ENCODE assay signal across 21 cellular contexts in genomic region chr7:115516341-115516740, GRCh38.
DNase-seq lines count a peak whose midpoint lies in the region; ATAC-seq and TF ChIP-seq lines count a peak whose summit lies in the region.
"Had no signal": no experiment of that assay in that cellular context is flagged by ENCODE, and none has a peak within 500 bp of the region (broad histone marks: within the 10 kb centered on the region; RNA-seq: fewer than 3 reads in every experiment).

No MANE protein-coding gene starts in this region.

- H3K27ac Mint-ChIP-seq in naive thymus-derived CD4-positive, alpha-beta T cell = no peak overlapping the region
- H3K27ac Mint-ChIP-seq: B cell, H9, HFFc6 had no signal

- TF ChIP-seq CTCF in A673 (conservative IDR thresholded peaks at IDR 0.05; ENCODE audit: low read depth, low read length) (no peak), choroid plexus epithelial cell (conservative IDR thresholded peaks at IDR 0.05; ENCODE audit: low read depth, low read length) (no peak), tibial artery (IDR thresholded peaks at IDR 0.05) (no peak)

- no peak overlapping the region for H2AFZ ChIP-seq in mesenchymal stem cell (ENCODE audit: low read depth, low read length)
- H2AFZ ChIP-seq: GM23248 had no signal

- POLR2A ChIA-PET in A673 (lab: Charles Lee; ENCODE audit: low non-redundant PET) = no interaction called here
- POLR2A ChIA-PET in naive thymus-derived CD4-positive, alpha-beta T cell (lab: Charles Lee) = no interaction called here

- no peak overlapping the region for H3K23ac ChIP-seq in mesenchymal stem cell (ENCODE audit: low read length in 2 of 2)

- H3K9me3 Mint-ChIP-seq in naive thymus-derived CD4-positive, alpha-beta T cell = peaks cover 0 to 3% (median 0%) of the 10 kb centered on the region in 11 donors

- H2BK120ac ChIP-seq in mesenchymal stem cell (ENCODE audit: low read depth, low read length) = no peak overlapping the region

- H3K4ac ChIP-seq in mesenchymal stem cell (ENCODE audit: low read depth in 1 of 2, low read length in 2 of 2) = no peak overlapping the region

- no peak overlapping the region for H2BK15ac ChIP-seq in mesenchymal stem cell (ENCODE audit: low read depth, poor library complexity, severe bottlenecking)

- no TSS peak for BruUV-seq in A673 (replicated peaks; lab: Mats Ljungman, UMichigan)

- no peaks in the 10 kb centered on the region for H3K36me3 ChIP-seq in A673 (ENCODE audit: insufficient read depth, low read length, poor library complexity, severe bottlenecking)
- H3K36me3 ChIP-seq in mesenchymal stem cell (ENCODE audit: control insufficient read depth in 1 of 2, insufficient read depth in 2 of 2, low read depth in 1 of 2, low read length in 2 of 2) = no peaks in the 10 kb centered on the region
- no peaks in the 10 kb centered on the region for H3K36me3 ChIP-seq in naive thymus-derived CD4-positive, alpha-beta T cell (ENCODE audit: control insufficient read depth in 2 of 3, insufficient read depth in 3 of 3, low read length in 3 of 3)
- H3K36me3 ChIP-seq in tibial artery = no peaks in the 10 kb centered on the region
- H3K36me3 ChIP-seq: MG63, Peyer's patch had no signal

- CTCF ChIA-PET in A673 (lab: Charles Lee) = no interaction called here
- CTCF ChIA-PET in naive thymus-derived CD4-positive, alpha-beta T cell (lab: Charles Lee) = no interaction called here

- H3K4me1 Mint-ChIP-seq in naive thymus-derived CD4-positive, alpha-beta T cell = no peaks in the 10 kb centered on the region
- H3K4me1 Mint-ChIP-seq: B cell had no signal

- H3K36me3 Mint-ChIP-seq in naive thymus-derived CD4-positive, alpha-beta T cell = no peaks in the 10 kb centered on the region

- ATAC-seq in naive thymus-derived CD4-positive, alpha-beta T cell = no peak
- no peak for ATAC-seq in HG03565 (IDR thresholded peaks at IDR 0.05; ENCODE audit: unreplicated experiment)

- H2BK5ac ChIP-seq in mesenchymal stem cell (ENCODE audit: low read depth, low read length, poor library complexity, severe bottlenecking) = no peak overlapping the region

- H2AK5ac ChIP-seq in mesenchymal stem cell (ENCODE audit: low read length, severe bottlenecking) = no peak overlapping the region

- H3K4me3 ChIP-seq in A673 (ENCODE audit: low read depth, low read length, poor library complexity, severe bottlenecking) (no peak overlapping the region), choroid plexus epithelial cell (ENCODE audit: low read depth, low read length) (no peak overlapping the region), mesenchymal stem cell (ENCODE audit: insufficient read depth in 1 of 2, low read depth in 1 of 2, low read length in 2 of 2) (no peak overlapping the region), tibial artery (no peak overlapping the region)
- H3K4me3 ChIP-seq in naive thymus-derived CD4-positive, alpha-beta T cell (ENCODE audit: low read length) = no peak overlapping the region
- H3K4me3 ChIP-seq: GM23248, MG63, Peyer's patch had no signal

- H4K91ac ChIP-seq in mesenchymal stem cell (ENCODE audit: low read length) = no peak overlapping the region

- H3K4me3 Mint-ChIP-seq in naive thymus-derived CD4-positive, alpha-beta T cell = no peak overlapping the region
- H3K4me3 Mint-ChIP-seq: B cell, H9, HFFc6 had no signal

- H3K79me1 ChIP-seq in mesenchymal stem cell (replicated peaks; ENCODE audit: low read length, poor library complexity, severe bottlenecking) = no peaks in the 10 kb centered on the region

- 20% methylated on average over 1 of the region's 2 CpGs for WGBS in mesenchymal stem cell

- no peaks in the 10 kb centered on the region for H3K9me3 ChIP-seq in A673 (ENCODE audit: low read depth, low read length, poor library complexity, severe bottlenecking)
- no peaks in the 10 kb centered on the region for H3K9me3 ChIP-seq in mesenchymal stem cell (ENCODE audit: control insufficient read depth, low read length)
- H3K9me3 ChIP-seq in naive thymus-derived CD4-positive, alpha-beta T cell (ENCODE audit: control insufficient read depth in 2 of 3, low read length in 3 of 3) = no peaks in the 10 kb centered on the region
- H3K9me3 ChIP-seq in tibial artery = no peaks in the 10 kb centered on the region
- H3K9me3 ChIP-seq: MG63, Peyer's patch had no signal

- intact Hi-C loops in A673 (cut with micrococcal nuclease; ENCODE audit: unreplicated experiment) (no loop called here), tibial artery (cut with DNase I; ENCODE audit: low total_unique reads) (no loop called here)
- intact Hi-C loops in naive thymus-derived CD4-positive, alpha-beta T cell (cut with micrococcal nuclease) = no loop called here

- no peak overlapping the region for H2BK12ac ChIP-seq in mesenchymal stem cell (ENCODE audit: low read length in 2 of 2)

- DNase-seq in A673 (ENCODE audit: low spot score) = peak; percentile 17
- DNase-seq in HT1080 (ENCODE audit: low read depth) = peak; percentile 5
- DNase-seq in choroid plexus epithelial cell (ENCODE audit: low read depth) = peak; percentile 78
- DNase-seq in mesenchymal stem cell = peak; percentile 2
- DNase-seq in naive thymus-derived CD4-positive, alpha-beta T cell = no peak
- DNase-seq in activated CD4-positive, CD25-positive, alpha-beta regulatory T cell (lab: John Stamatoyannopoulos, UW) = no peak
- no peak for DNase-seq in tibial artery
- DNase-seq: 8988T, GM23248, H9, HFFc6, Kasumi-1, MG63, NCI-H1417, NCI-H1694 treated with DMSO at 0.1 percent for 48 hours, NCI-H2081 treated with DMSO at 0.1 percent for 48 hours, NCI-H510A treated with DMSO at 0.1 percent for 48 hours, NCI-H748 treated with DMSO at 0.1 percent for 48 hours, Peyer's patch had no signal

- H3K4me2 ChIP-seq in mesenchymal stem cell (ENCODE audit: low read length, poor library complexity, severe bottlenecking) = no peak overlapping the region

- H4K8ac ChIP-seq in mesenchymal stem cell (ENCODE audit: low read length) = no peak overlapping the region

- peaks cover 0 to 5% (median 4%) of the 10 kb centered on the region in 5 donors for H3K27me3 Mint-ChIP-seq in naive thymus-derived CD4-positive, alpha-beta T cell

- H3K27ac ChIP-seq in A673 (ENCODE audit: low read depth, low read length, poor library complexity, severe bottlenecking) (no peak overlapping the region), mesenchymal stem cell (ENCODE audit: low read length, poor library complexity, severe bottlenecking) (no peak overlapping the region), tibial artery (no peak overlapping the region)
- H3K27ac ChIP-seq in naive thymus-derived CD4-positive, alpha-beta T cell (ENCODE audit: low read depth, low read length) = no peak overlapping the region
- H3K27ac ChIP-seq: GM23248, Peyer's patch had no signal

- H3K14ac ChIP-seq in mesenchymal stem cell (ENCODE audit: low read length in 2 of 2) = no peak overlapping the region

- H3K4me1 ChIP-seq in A673 (ENCODE audit: insufficient read depth, low read length, poor library complexity, severe bottlenecking) = no peaks in the 10 kb centered on the region
- H3K4me1 ChIP-seq in mesenchymal stem cell (ENCODE audit: control insufficient read depth, insufficient read depth, low read depth, low read length) = no peaks in the 10 kb centered on the region
- no peaks in the 10 kb centered on the region for H3K4me1 ChIP-seq in naive thymus-derived CD4-positive, alpha-beta T cell (ENCODE audit: control insufficient read depth in 2 of 2, insufficient read depth in 2 of 2, low read length in 2 of 2)
- H3K4me1 ChIP-seq in tibial artery = no peaks in the 10 kb centered on the region
- H3K4me1 ChIP-seq: Peyer's patch had no signal

- H3K27me3 ChIP-seq in A673 (replicated peaks; ENCODE audit: insufficient read depth, low read depth, low read length, poor library complexity) = peaks cover 7% of the 10 kb centered on the region
- H3K27me3 ChIP-seq in mesenchymal stem cell (ENCODE audit: control insufficient read depth in 1 of 2, insufficient read depth in 1 of 2, low read length in 2 of 2) = no peaks in the 10 kb centered on the region
- H3K27me3 ChIP-seq in naive thymus-derived CD4-positive, alpha-beta T cell (ENCODE audit: control insufficient read depth in 2 of 2, insufficient read depth in 2 of 2, low read length in 2 of 2) = no peaks in the 10 kb centered on the region
- H3K27me3 ChIP-seq in tibial artery = no peaks in the 10 kb centered on the region
- H3K27me3 ChIP-seq: MG63, Peyer's patch had no signal

- H3K9ac ChIP-seq in mesenchymal stem cell (ENCODE audit: low read length) = no peak overlapping the region
- H3K9ac ChIP-seq: GM23248 had no signal

- no peak overlapping the region for H3K18ac ChIP-seq in mesenchymal stem cell (ENCODE audit: low read depth in 1 of 2, low read length in 2 of 2)

Comparison
In these comparisons a context has a peak if more than half of its experiments do, and no peak if none do; other contexts are left out.
1. DNase-seq: peak in A673 (single experiment), HT1080 (single experiment), choroid plexus epithelial cell (single experiment) and mesenchymal stem cell (single experiment); none in naive thymus-derived CD4-positive, alpha-beta T cell (0 of 9), activated CD4-positive, CD25-positive, alpha-beta regulatory T cell (0 of 4) and tibial artery (0 of 2).